ENCODE assay signal across 8 cellular contexts in the genomic region with DNA sequence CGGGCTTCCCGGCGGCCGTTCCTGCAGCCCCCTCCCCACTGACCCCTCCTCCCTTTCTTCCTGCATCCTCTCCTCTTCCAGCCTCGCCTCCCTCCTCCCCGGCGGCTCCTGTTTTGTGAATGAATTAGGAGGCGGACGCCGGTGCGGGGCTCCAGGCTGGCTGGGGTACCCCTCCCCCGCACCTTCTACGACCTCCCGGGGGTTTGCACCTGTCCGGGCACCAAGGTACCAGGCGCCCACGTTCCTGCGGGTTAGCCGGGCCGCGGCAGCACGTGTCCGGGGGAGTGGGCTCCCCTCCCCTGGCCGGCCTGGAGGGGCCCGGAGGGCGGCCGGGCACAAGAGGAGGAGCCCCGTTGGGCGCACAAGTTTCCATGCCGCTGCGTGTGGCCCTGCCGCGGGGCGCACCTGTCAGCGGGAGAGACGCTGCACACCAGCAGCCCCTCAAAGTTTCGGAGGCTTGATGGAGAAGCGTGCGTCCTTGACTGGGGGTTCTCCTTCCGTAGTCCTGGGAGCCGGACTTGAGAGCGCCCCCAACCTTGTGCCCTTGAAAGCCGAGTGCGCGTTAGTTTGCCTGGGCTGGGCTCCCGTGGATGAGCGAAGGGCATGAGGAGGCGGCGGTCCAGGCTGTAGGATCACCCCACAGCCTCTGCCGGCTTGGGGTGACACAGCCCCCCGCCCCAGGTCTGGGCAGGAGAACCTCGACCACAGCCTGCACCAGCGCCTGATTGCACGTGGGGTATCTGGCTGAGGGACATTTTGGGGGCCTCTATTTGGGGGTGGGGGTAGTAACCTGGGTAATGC. TPM values are rescaled to one million over a fixed set of nuclear protein-coding genes. Genes with fewer than 3 reads are reported as not detected.
A peak's percentile ranks its signal among the peaks of the same experiment; 100 is the strongest.
DNase-seq lines count a peak whose midpoint lies in the region; ATAC-seq lines count a peak whose summit lies in the region.

No MANE protein-coding gene starts in this region.

- H3K4me3 Mint-ChIP-seq in activated T-helper 1 cell treated with anti-CD3 and anti-CD28 coated beads, Interleukin-12 subunit alpha, Interleukin-12 subunit beta, Interleukin-2, Interleukin-4 antibody, amounts not matched to agents 30 ng/mL and 10 ng/mL and 1 ng/mL, durations not matched to agents 14 hours and 24 hours and 36 hours: peak overlapping the region; percentile 59
- H3K4me3 Mint-ChIP-seq in stimulated activated memory B cell treated with anti-CD40 and anti-IgM and Interleukin-4, amounts not matched to agents 10 μg/mL and 1 μg/mL and 100 μg/mL, for 72 hours: peak overlapping the region; percentile 68

- H3K4me1 ChIP-seq in iPS-18a (ENCODE audit: control insufficient read depth, low read depth, low read length): peaks cover 17% of the 10 kb centered on the region

- H3K9ac ChIP-seq in iPS-18a (ENCODE audit: low read length): peak overlapping the region; percentile 67

- H3K36me3 ChIP-seq in iPS-18a (ENCODE audit: control insufficient read depth, low read depth, low read length): peaks cover 21% of the 10 kb centered on the region

- H3K27ac ChIP-seq in iPS-18a (ENCODE audit: low read length): peak overlapping the region; percentile 30

- ATAC-seq in Right ventricle myocardium inferior (no peak), Right ventricle myocardium superior (ENCODE audit: poor library complexity) (no peak), GM21423 (IDR thresholded peaks at IDR 0.05; ENCODE audit: unreplicated experiment) (no peak), GM18907 (IDR thresholded peaks at IDR 0.05; ENCODE audit: unreplicated experiment) (no peak)
- ATAC-seq in stimulated activated memory B cell treated with anti-CD40 and anti-IgM and Interleukin-4, amounts not matched to agents 10 μg/mL and 1 μg/mL and 100 μg/mL, for 72 hours: peak; percentile 10

- peaks cover 9% of the 10 kb centered on the region for H3K36me3 Mint-ChIP-seq in activated T-helper 1 cell treated with anti-CD3 and anti-CD28 coated beads, Interleukin-12 subunit alpha, Interleukin-12 subunit beta, Interleukin-2, Interleukin-4 antibody, amounts not matched to agents 30 ng/mL and 10 ng/mL and 1 ng/mL, durations not matched to agents 14 hours and 24 hours and 36 hours (ENCODE audit: low read depth)
- peaks cover 17% of the 10 kb centered on the region for H3K36me3 Mint-ChIP-seq in stimulated activated memory B cell treated with anti-CD40 and anti-IgM and Interleukin-4, amounts not matched to agents 10 μg/mL and 1 μg/mL and 100 μg/mL, for 72 hours

- no peaks in the 10 kb centered on the region for H3K9me3 ChIP-seq in iPS-18a (ENCODE audit: control insufficient read depth, low read depth, low read length)

- H3K27me3 ChIP-seq in iPS-18a (ENCODE audit: control insufficient read depth, insufficient read depth, low read length): no peaks in the 10 kb centered on the region

- H3K9me3 Mint-ChIP-seq in activated T-helper 1 cell treated with anti-CD3 and anti-CD28 coated beads, Interleukin-12 subunit alpha, Interleukin-12 subunit beta, Interleukin-2, Interleukin-4 antibody, amounts not matched to agents 30 ng/mL and 10 ng/mL and 1 ng/mL, durations not matched to agents 14 hours and 24 hours and 36 hours: no peaks in the 10 kb centered on the region
- no peaks in the 10 kb centered on the region for H3K9me3 Mint-ChIP-seq in stimulated activated memory B cell treated with anti-CD40 and anti-IgM and Interleukin-4, amounts not matched to agents 10 μg/mL and 1 μg/mL and 100 μg/mL, for 72 hours

- intact Hi-C loops in Right ventricle myocardium inferior (cut with DNase I) (loop anchor here (5.0 kb wide), 1 partner anchor 204 kb away; no protein-coding TSS in a partner anchor), Right ventricle myocardium superior (cut with DNase I) (no loop called here)
- intact Hi-C loops in activated T-helper 1 cell treated with anti-CD3 and anti-CD28 coated beads, Interleukin-12 subunit alpha, Interleukin-12 subunit beta, Interleukin-2, Interleukin-4 antibody, amounts not matched to agents 30 ng/mL and 10 ng/mL and 1 ng/mL, durations not matched to agents 14 hours and 24 hours and 36 hours (cut with micrococcal nuclease): loop anchor here (5.0 to 10.0 kb wide), 2 partner anchors 112 to 259 kb away; no protein-coding TSS in a partner anchor

- H3K4me1 Mint-ChIP-seq in activated T-helper 1 cell treated with anti-CD3 and anti-CD28 coated beads, Interleukin-12 subunit alpha, Interleukin-12 subunit beta, Interleukin-2, Interleukin-4 antibody, amounts not matched to agents 30 ng/mL and 10 ng/mL and 1 ng/mL, durations not matched to agents 14 hours and 24 hours and 36 hours (ENCODE audit: low read depth): peaks cover 7% of the 10 kb centered on the region
- H3K4me1 Mint-ChIP-seq in stimulated activated memory B cell treated with anti-CD40 and anti-IgM and Interleukin-4, amounts not matched to agents 10 μg/mL and 1 μg/mL and 100 μg/mL, for 72 hours: peaks cover 26% of the 10 kb centered on the region

- no peak overlapping the region for H3K27ac Mint-ChIP-seq in activated T-helper 1 cell treated with anti-CD3 and anti-CD28 coated beads, Interleukin-12 subunit alpha, Interleukin-12 subunit beta, Interleukin-2, Interleukin-4 antibody, amounts not matched to agents 30 ng/mL and 10 ng/mL and 1 ng/mL, durations not matched to agents 14 hours and 24 hours and 36 hours
- no peak overlapping the region for H3K27ac Mint-ChIP-seq in stimulated activated memory B cell treated with anti-CD40 and anti-IgM and Interleukin-4, amounts not matched to agents 10 μg/mL and 1 μg/mL and 100 μg/mL, for 72 hours

- peaks cover 37% of the 10 kb centered on the region for H3K27me3 Mint-ChIP-seq in activated T-helper 1 cell treated with anti-CD3 and anti-CD28 coated beads, Interleukin-12 subunit alpha, Interleukin-12 subunit beta, Interleukin-2, Interleukin-4 antibody, amounts not matched to agents 30 ng/mL and 10 ng/mL and 1 ng/mL, durations not matched to agents 14 hours and 24 hours and 36 hours (ENCODE audit: insufficient read depth)
- H3K27me3 Mint-ChIP-seq in stimulated activated memory B cell treated with anti-CD40 and anti-IgM and Interleukin-4, amounts not matched to agents 10 μg/mL and 1 μg/mL and 100 μg/mL, for 72 hours: peaks cover 76% of the 10 kb centered on the region

- peak; percentile 23 for DNase-seq in Right ventricle myocardium inferior (ENCODE audit: missing footprints)
- no peak for DNase-seq in Right ventricle myocardium superior
- no peak for DNase-seq in activated T-helper 1 cell treated with anti-CD3 and anti-CD28 coated beads, Interleukin-12 subunit alpha, Interleukin-12 subunit beta, Interleukin-2, Interleukin-4 antibody, amounts not matched to agents 30 ng/mL and 10 ng/mL and 1 ng/mL, durations not matched to agents 14 hours and 24 hours and 36 hours (ENCODE audit: low spot score)
- no peak for DNase-seq in NCI-H345 (lab: John Stamatoyannopoulos, UW)

- H3K4me3 ChIP-seq in iPS-18a (ENCODE audit: low read length): peak overlapping the region; percentile 72

RNA-seq across cellular contexts. Expression of a gene that starts 1.2 kb away (rescaled TPM):
- total RNA-seq in Right ventricle myocardium inferior (0.30 TPM), Right ventricle myocardium superior (0.19 TPM)
- total RNA-seq in activated T-helper 1 cell treated with anti-CD3 and anti-CD28 coated beads, Interleukin-12 subunit alpha, Interleukin-12 subunit beta, Interleukin-2, Interleukin-4 antibody, amounts not matched to agents 30 ng/mL and 10 ng/mL and 1 ng/mL, durations not matched to agents 14 hours and 24 hours and 36 hours: 0.73 and 0.93 TPM in 2 replicates

RNA-seq across cellular contexts. Expression of a gene that starts 25.7 kb away (rescaled TPM):
- 58.3 TPM for total RNA-seq in Right ventricle myocardium inferior
- 52.5 TPM for total RNA-seq in Right ventricle myocardium superior
- 134 and 143 TPM in 2 replicates for total RNA-seq in activated T-helper 1 cell treated with anti-CD3 and anti-CD28 coated beads, Interleukin-12 subunit alpha, Interleukin-12 subunit beta, Interleukin-2, Interleukin-4 antibody, amounts not matched to agents 30 ng/mL and 10 ng/mL and 1 ng/mL, durations not matched to agents 14 hours and 24 hours and 36 hours

RNA-seq across cellular contexts. Expression of a gene that starts 25.8 kb away (rescaled TPM):
- total RNA-seq in Right ventricle myocardium inferior: 26.6 TPM
- total RNA-seq in Right ventricle myocardium superior: 24.1 TPM
- total RNA-seq in activated T-helper 1 cell treated with anti-CD3 and anti-CD28 coated beads, Interleukin-12 subunit alpha, Interleukin-12 subunit beta, Interleukin-2, Interleukin-4 antibody, amounts not matched to agents 30 ng/mL and 10 ng/mL and 1 ng/mL, durations not matched to agents 14 hours and 24 hours and 36 hours: 117 and 127 TPM in 2 replicates
